Comparison of ENCODE assay signal across 22 cellular contexts in the genomic region with DNA sequence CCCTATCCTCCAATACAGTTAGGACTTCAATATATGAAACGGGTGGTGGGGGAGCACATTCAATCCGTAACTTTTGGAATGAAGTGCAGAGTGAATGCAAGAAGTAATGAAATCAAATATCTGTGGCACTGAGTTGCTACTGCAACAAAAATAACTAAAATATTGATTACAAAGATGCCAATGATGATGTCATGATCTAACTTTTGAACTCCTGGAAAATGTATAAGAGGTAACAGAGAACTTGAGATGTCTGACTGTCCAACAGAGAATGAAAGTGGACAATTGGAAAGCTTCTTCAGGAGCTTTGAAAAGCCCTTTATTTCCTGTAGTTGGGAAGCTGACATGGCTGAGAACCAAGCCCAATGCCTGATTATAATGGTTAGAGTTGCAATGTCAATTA.
DNase-seq lines count a peak whose midpoint lies in the region; ATAC-seq, FAIRE-seq and TF ChIP-seq lines count a peak whose summit lies in the region.
"Had no signal": no experiment of that assay in that cellular context is flagged by ENCODE, and none has a peak within 500 bp of the region (broad histone marks: within the 10 kb centered on the region; RNA-seq: fewer than 3 reads in every experiment).

No MANE protein-coding gene starts in this region.

- no peak for TF ChIP-seq EP300 in HepG2 (IDR thresholded peaks at IDR 0.05; ENCODE audit: low read depth in 2 of 2, low read length in 2 of 2)
- TF ChIP-seq EP300 in HepG2 (CRISPR knock-in tag; IDR thresholded peaks at IDR 0.05; ENCODE audit: borderline replicate concordance): no peak

- no peak for ATAC-seq in HepG2
- no peak for ATAC-seq in right lobe of liver
- no peak for ATAC-seq in HG03175 (IDR thresholded peaks at IDR 0.05; ENCODE audit: unreplicated experiment)
- no peak for ATAC-seq in HG03139 (IDR thresholded peaks at IDR 0.05; ENCODE audit: unreplicated experiment)
- ATAC-seq: A549; CD8-positive, alpha-beta T cell had no signal

- H3K4me1 Mint-ChIP-seq in type B pancreatic cell (ENCODE audit: unreplicated experiment): peaks cover 7% of the 10 kb centered on the region
- H3K4me1 Mint-ChIP-seq: B cell had no signal

- H3K27me3 ChIP-seq in HepG2 (ENCODE audit: control insufficient read depth in 1 of 2, insufficient read depth in 2 of 2, low read length in 2 of 2) (no peaks in the 10 kb centered on the region; a peak in 1 of 5 replicates), right lobe of liver (no peaks in the 10 kb centered on the region), SU-DHL-6 (ENCODE audit: low read length) (no peaks in the 10 kb centered on the region)
- H3K27me3 ChIP-seq: BLaER1 treated with 17β-estradiol and CSF1 and Interleukin-3, amounts not matched to agents 10 nM and 100 nM had no signal

- no peak for DNase-seq in HepG2 (ENCODE audit: low spot score)
- DNase-seq in right lobe of liver: no peak
- no peak for DNase-seq in type B pancreatic cell (ENCODE audit: extremely low spot score, unreplicated experiment)
- DNase-seq: AML-193; Caco-2; Calu3; CD4-positive, alpha-beta T cell; CD8-positive, alpha-beta T cell; DMS79 treated with DMSO at 0.1 percent for 48 hours; GF-D8 had no signal

- no peak overlapping the region for H2AFZ ChIP-seq in HepG2 (ENCODE audit: low read length)
- peak overlapping the region; percentile 57 for H2AFZ ChIP-seq in SU-DHL-6 (ENCODE audit: low read depth, low read length, severe bottlenecking)

- no peak for TF ChIP-seq RAD21 in HepG2 (CRISPR knock-in tag; IDR thresholded peaks at IDR 0.05)

- peaks cover 3% of the 10 kb centered on the region for H3K27me3 Mint-ChIP-seq in type B pancreatic cell
- H3K27me3 Mint-ChIP-seq: B cell; CD4-positive, alpha-beta T cell had no signal

- H3K27ac ChIP-seq in HepG2 (ENCODE audit: extremely low read length, insufficient read depth, low read length) (no peak overlapping the region), right lobe of liver (no peak overlapping the region), SU-DHL-6 (ENCODE audit: low read depth, low read length) (no peak overlapping the region)
- H3K27ac ChIP-seq: 22Rv1; A549; BLaER1 treated with 17β-estradiol and CSF1 and Interleukin-3, amounts not matched to agents 10 nM and 100 nM; C4-2B had no signal

- TF ChIP-seq POLR2A in HepG2 (IDR thresholded peaks at IDR 0.05; ENCODE audit: insufficient read depth in 1 of 2, low read depth in 2 of 2, low read length in 2 of 2): no peak
- TF ChIP-seq POLR2A in right lobe of liver (IDR thresholded peaks at IDR 0.05): no peak

- H3K4me1 ChIP-seq in HepG2 (ENCODE audit: insufficient read depth, low read length) (no peaks in the 10 kb centered on the region), right lobe of liver (no peaks in the 10 kb centered on the region)
- H3K4me1 ChIP-seq: A549, Caco-2 had no signal

- FAIRE-seq in HepG2 (lab: Jason Lieb, UNC): no peak
- FAIRE-seq: A549, D721Med, G401.6, GM12892, GM18507 had no signal

- H3K9me3 Mint-ChIP-seq in type B pancreatic cell: peaks cover 7% of the 10 kb centered on the region

- POLR2A ChIA-PET in HepG2 (lab: Yijun Ruan, JAX): no interaction called here

- WGBS in HepG2 (ENCODE audit: low lambda C conversion rate): 0% methylated on average over 2 of the region's 2 CpGs
- 78% methylated on average over 2 of the region's 2 CpGs for WGBS in right lobe of liver (ENCODE audit: insufficient coverage, low coverage, low lambda C conversion rate, missing lambda C conversion rate)

- TF ChIP-seq CTCF in HepG2 (CRISPR knock-in tag; IDR thresholded peaks at IDR 0.05) (no peak), right lobe of liver (IDR thresholded peaks at IDR 0.05) (no peak), SU-DHL-6 (IDR thresholded peaks at IDR 0.05; ENCODE audit: insufficient read depth, low read length, poor library complexity, severe bottlenecking) (no peak), type B pancreatic cell (conservative IDR thresholded peaks at IDR 0.05) (no peak)

- H3K36me3 ChIP-seq in HepG2 (replicated peaks in 1 of 2; ENCODE audit: control insufficient read depth in 1 of 2, insufficient read depth in 2 of 2, low read length in 2 of 2): no peaks in the 10 kb centered on the region
- H3K36me3 ChIP-seq in right lobe of liver: no peaks in the 10 kb centered on the region
- no peaks in the 10 kb centered on the region for H3K36me3 ChIP-seq in SU-DHL-6 (ENCODE audit: low read length)
- H3K36me3 ChIP-seq: BLaER1 treated with 17β-estradiol and CSF1 and Interleukin-3, amounts not matched to agents 10 nM and 100 nM had no signal

- H3K4me2 ChIP-seq in HepG2 (ENCODE audit: low read depth, low read length): no peak overlapping the region
- no peak overlapping the region for H3K4me2 ChIP-seq in SU-DHL-6 (ENCODE audit: low read depth, low read length, poor library complexity, severe bottlenecking)
- H3K4me2 ChIP-seq: A549; BLaER1 treated with 17β-estradiol and CSF1 and Interleukin-3, amounts not matched to agents 10 nM and 100 nM had no signal

- CTCF ChIA-PET in HepG2 (lab: Yijun Ruan, JAX; ENCODE audit: low intra/inter-chr PET ratio, low total read pairs): no interaction called here

- H3F3A ChIP-seq in SU-DHL-6 (ENCODE audit: insufficient read depth): no peaks in the 10 kb centered on the region

- BruUV-seq in HepG2 (replicated peaks; lab: Mats Ljungman, UMichigan): no TSS peak

- no peaks in the 10 kb centered on the region for H3K9me2 ChIP-seq in SU-DHL-6 (replicated peaks; ENCODE audit: insufficient read depth, low read length)

- no peaks in the 10 kb centered on the region for H3K79me2 ChIP-seq in HepG2 (ENCODE audit: insufficient read depth, low read length)
- H3K79me2 ChIP-seq in SU-DHL-6 (ENCODE audit: insufficient read depth, low read length): no peaks in the 10 kb centered on the region

- H4K20me1 ChIP-seq in HepG2 (ENCODE audit: insufficient read depth, low read length) (no peaks in the 10 kb centered on the region), SU-DHL-6 (ENCODE audit: low read depth, low read length) (no peaks in the 10 kb centered on the region)
- H4K20me1 ChIP-seq: BLaER1 treated with 17β-estradiol and CSF1 and Interleukin-3, amounts not matched to agents 10 nM and 100 nM had no signal

- H3K9ac ChIP-seq in HepG2 (ENCODE audit: insufficient read depth, low read depth, low read length): no peak overlapping the region
- H3K9ac ChIP-seq in SU-DHL-6 (ENCODE audit: low read length): no peak overlapping the region
- H3K9ac ChIP-seq: BLaER1 treated with 17β-estradiol and CSF1 and Interleukin-3, amounts not matched to agents 10 nM and 100 nM had no signal

- in situ Hi-C loops in HepG2 (cut with HindIII; ENCODE audit: extremely low pct_ligation_motif_present, low pct_unique_long_range_greater_than_20kb): no loop called here

- intact Hi-C loops in HepG2 (cut with micrococcal nuclease; ENCODE audit: unreplicated experiment): loop anchor here (5.0 kb wide), 1 partner anchor 247 kb away; no protein-coding TSS in a partner anchor
- intact Hi-C loops in right lobe of liver (cut with DNase I): no loop called here

- no peaks in the 10 kb centered on the region for H3K36me3 Mint-ChIP-seq in type B pancreatic cell
- H3K36me3 Mint-ChIP-seq: CD8-positive, alpha-beta T cell had no signal

- no peak overlapping the region for H3K27ac Mint-ChIP-seq in type B pancreatic cell
- H3K27ac Mint-ChIP-seq: B cell; CD4-positive, alpha-beta T cell; CD8-positive, alpha-beta T cell had no signal

- H3K4me3 Mint-ChIP-seq in type B pancreatic cell: peak overlapping the region; percentile 5
- H3K4me3 Mint-ChIP-seq: B cell; CD4-positive, alpha-beta T cell; CD8-positive, alpha-beta T cell had no signal

- H3K9me3 ChIP-seq in HepG2 (ENCODE audit: low read length) (no peaks in the 10 kb centered on the region), right lobe of liver (no peaks in the 10 kb centered on the region), SU-DHL-6 (ENCODE audit: insufficient read depth, low read length) (no peaks in the 10 kb centered on the region)
- H3K9me3 ChIP-seq: A549; BLaER1 treated with 17β-estradiol and CSF1 and Interleukin-3, amounts not matched to agents 10 nM and 100 nM; Caco-2 had no signal

- H3K4me3 ChIP-seq in HepG2 (replicated peaks in 1 of 3; ENCODE audit: insufficient read depth in 1 of 3, low read depth in 2 of 3, low read length in 3 of 3): no peak overlapping the region
- H3K4me3 ChIP-seq in right lobe of liver: no peak overlapping the region
- no peak overlapping the region for H3K4me3 ChIP-seq in SU-DHL-6 (ENCODE audit: insufficient read depth, low read length, poor library complexity, severe bottlenecking)
- H3K4me3 ChIP-seq: A549; BLaER1 treated with 17β-estradiol and CSF1 and Interleukin-3, amounts not matched to agents 10 nM and 100 nM had no signal

TF ChIP-seq in HepG2, 621 proteins besides CTCF, POLR2A, EP300 and RAD21:
- TF ChIP-seq XBP1 (CRISPR knock-in tag; IDR thresholded peaks at IDR 0.05) (no peak), ATF7 (IDR thresholded peaks at IDR 0.05) (peak; percentile 90), ATF7 (CRISPR knock-in tag; IDR thresholded peaks at IDR 0.05) (no peak)
